ENCODE assay signal across 8 cellular contexts in the genomic region with DNA sequence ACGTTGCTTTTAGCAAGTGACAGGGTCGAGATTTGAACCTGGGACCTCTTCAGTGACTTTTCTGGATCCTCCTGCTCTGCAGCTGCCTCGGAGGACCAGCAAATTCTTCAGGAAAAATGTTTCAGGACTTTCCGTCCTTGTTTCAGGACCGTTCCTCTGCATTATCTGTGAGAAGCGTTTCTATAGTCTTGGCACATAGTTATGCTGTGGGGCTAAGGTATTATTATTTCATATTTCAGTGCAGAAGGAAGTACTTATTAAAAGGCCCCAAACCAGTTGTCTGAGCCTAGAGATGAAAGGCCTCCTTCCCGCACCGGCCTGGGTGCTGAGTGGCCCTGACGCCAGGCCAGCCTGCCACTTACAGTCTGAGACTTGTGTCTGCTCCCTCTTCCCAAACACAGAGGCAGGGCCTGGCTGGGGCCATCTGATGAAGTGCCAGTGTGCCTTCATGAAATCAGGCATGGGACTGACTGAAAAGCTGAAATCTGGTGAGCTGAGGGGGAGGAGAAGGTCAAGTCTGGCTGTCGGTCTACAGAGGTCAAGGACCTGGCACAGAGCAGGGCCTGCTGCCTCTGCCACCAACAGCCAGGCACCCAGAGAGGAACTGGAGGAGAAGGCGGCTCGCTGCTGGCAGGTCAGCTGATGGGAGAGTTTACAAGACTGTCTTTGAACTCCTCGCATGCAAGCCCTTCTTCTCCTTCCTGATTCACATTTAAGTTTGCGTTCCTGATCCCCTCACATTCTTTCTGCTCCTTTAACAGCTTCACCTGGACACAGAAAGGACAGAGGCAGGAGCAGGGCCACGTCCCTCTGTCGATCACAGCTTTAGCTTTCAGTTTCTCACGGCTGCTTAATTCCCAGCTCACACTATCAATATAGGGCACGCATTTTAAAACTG. TPM values are rescaled to one million over a fixed set of nuclear protein-coding genes. Genes with fewer than 3 reads are reported as not detected.
DNase-seq lines count a peak whose midpoint lies in the region; ATAC-seq and TF ChIP-seq lines count a peak whose summit lies in the region.

No MANE protein-coding gene starts in this region.

- H3K27me3 ChIP-seq in foreskin keratinocyte: no peaks in the 10 kb centered on the region

- TF ChIP-seq CTCF in foreskin keratinocyte (conservative IDR thresholded peaks at IDR 0.05): no peak

- DNase-seq in CD1c-positive myeloid dendritic cell (ENCODE audit: extremely low spot score) (peak; percentile 85), foreskin keratinocyte (no peak), pons (ENCODE audit: low spot score) (peak; percentile 94), ecto neural progenitor cell (ENCODE audit: low spot score) (no peak), DMS114 treated with DMSO at 0.1 percent for 48 hours (lab: John Stamatoyannopoulos, UW; ENCODE audit: unreplicated experiment) (no peak)
- DNase-seq in activated CD8-positive, alpha-beta memory T cell treated with anti-CD3 and anti-CD28 coated beads, Interleukin-2, amount 10 ng/mL, durations not matched to agents 7 days and 5 days: no peak

- peaks cover 4% of the 10 kb centered on the region for H3K27me3 Mint-ChIP-seq in activated CD8-positive, alpha-beta memory T cell treated with anti-CD3 and anti-CD28 coated beads, Interleukin-2, amount 10 ng/mL, durations not matched to agents 7 days and 5 days

- peak overlapping the region; percentile 72 for H3K4me3 Mint-ChIP-seq in activated CD8-positive, alpha-beta memory T cell treated with anti-CD3 and anti-CD28 coated beads, Interleukin-2, amount 10 ng/mL, durations not matched to agents 7 days and 5 days

- peak overlapping the region; percentile 77 for H3K27ac Mint-ChIP-seq in activated CD8-positive, alpha-beta memory T cell treated with anti-CD3 and anti-CD28 coated beads, Interleukin-2, amount 10 ng/mL, durations not matched to agents 7 days and 5 days

- ATAC-seq in GM19395 (IDR thresholded peaks at IDR 0.05; ENCODE audit: unreplicated experiment) (peak; percentile 83), HG03442 (IDR thresholded peaks at IDR 0.05; ENCODE audit: unreplicated experiment) (peak; percentile 85), foreskin keratinocyte (peak; percentile 26)
- peak; percentile 76 for ATAC-seq in activated CD8-positive, alpha-beta memory T cell treated with anti-CD3 and anti-CD28 coated beads, Interleukin-2, amount 10 ng/mL, durations not matched to agents 7 days and 5 days

- no peaks in the 10 kb centered on the region for H3K4me1 ChIP-seq in foreskin keratinocyte

- H3K4me1 Mint-ChIP-seq in activated CD8-positive, alpha-beta memory T cell treated with anti-CD3 and anti-CD28 coated beads, Interleukin-2, amount 10 ng/mL, durations not matched to agents 7 days and 5 days: peaks cover 14% of the 10 kb centered on the region

- CTCF ChIA-PET in activated CD8-positive, alpha-beta memory T cell treated with anti-CD3 and anti-CD28 coated beads, Interleukin-2, amount 10 ng/mL, durations not matched to agents 7 days and 5 days (lab: Charles Lee): interaction anchor here (1.3 kb wide), 1 partner anchor 10 kb away, joined by 7 read pairs; no protein-coding TSS in a partner anchor

- H3K27ac ChIP-seq in foreskin keratinocyte: no peak overlapping the region

- H3K36me3 Mint-ChIP-seq in activated CD8-positive, alpha-beta memory T cell treated with anti-CD3 and anti-CD28 coated beads, Interleukin-2, amount 10 ng/mL, durations not matched to agents 7 days and 5 days: no peaks in the 10 kb centered on the region

- H3K9me3 Mint-ChIP-seq in activated CD8-positive, alpha-beta memory T cell treated with anti-CD3 and anti-CD28 coated beads, Interleukin-2, amount 10 ng/mL, durations not matched to agents 7 days and 5 days (ENCODE audit: low read depth): no peaks in the 10 kb centered on the region

RNA-seq across cellular contexts. Expression of gene QKI, which starts 8.9 kb away (rescaled TPM):
- 10 to 100 TPM; 69.0 to 70.6 TPM for total RNA-seq in activated CD8-positive, alpha-beta memory T cell treated with anti-CD3 and anti-CD28 coated beads, Interleukin-2, amount 10 ng/mL, durations not matched to agents 7 days and 5 days
- total RNA-seq in foreskin keratinocyte: 86.6 and 89.8 TPM in 2 replicates
- polyA plus RNA-seq in foreskin keratinocyte: 9.4 and 10.3 TPM in 2 replicates

Comparison
In these comparisons a context has a peak if more than half of its experiments do, and no peak if none do; other contexts are left out.
1. DNase-seq: peak in CD1c-positive myeloid dendritic cell (single experiment) and pons (single experiment); none in activated CD8-positive, alpha-beta memory T cell treated with anti-CD3 and anti-CD28 coated beads, Interleukin-2, amount 10 ng/mL, durations not matched to agents 7 days and 5 days (single experiment), foreskin keratinocyte (0 of 2), ecto neural progenitor cell (single experiment) and DMS114 treated with DMSO at 0.1 percent for 48 hours (single experiment).
2. ATAC-seq: peak in every context shown above with its lines; median percentile 85 in HG03442; 83 in GM19395; 76 in activated CD8-positive, alpha-beta memory T cell treated with anti-CD3 and anti-CD28 coated beads, Interleukin-2, amount 10 ng/mL, durations not matched to agents 7 days and 5 days; 26 in foreskin keratinocyte.